ENCODE assay signal across 1 cellular context in the genomic region with DNA sequence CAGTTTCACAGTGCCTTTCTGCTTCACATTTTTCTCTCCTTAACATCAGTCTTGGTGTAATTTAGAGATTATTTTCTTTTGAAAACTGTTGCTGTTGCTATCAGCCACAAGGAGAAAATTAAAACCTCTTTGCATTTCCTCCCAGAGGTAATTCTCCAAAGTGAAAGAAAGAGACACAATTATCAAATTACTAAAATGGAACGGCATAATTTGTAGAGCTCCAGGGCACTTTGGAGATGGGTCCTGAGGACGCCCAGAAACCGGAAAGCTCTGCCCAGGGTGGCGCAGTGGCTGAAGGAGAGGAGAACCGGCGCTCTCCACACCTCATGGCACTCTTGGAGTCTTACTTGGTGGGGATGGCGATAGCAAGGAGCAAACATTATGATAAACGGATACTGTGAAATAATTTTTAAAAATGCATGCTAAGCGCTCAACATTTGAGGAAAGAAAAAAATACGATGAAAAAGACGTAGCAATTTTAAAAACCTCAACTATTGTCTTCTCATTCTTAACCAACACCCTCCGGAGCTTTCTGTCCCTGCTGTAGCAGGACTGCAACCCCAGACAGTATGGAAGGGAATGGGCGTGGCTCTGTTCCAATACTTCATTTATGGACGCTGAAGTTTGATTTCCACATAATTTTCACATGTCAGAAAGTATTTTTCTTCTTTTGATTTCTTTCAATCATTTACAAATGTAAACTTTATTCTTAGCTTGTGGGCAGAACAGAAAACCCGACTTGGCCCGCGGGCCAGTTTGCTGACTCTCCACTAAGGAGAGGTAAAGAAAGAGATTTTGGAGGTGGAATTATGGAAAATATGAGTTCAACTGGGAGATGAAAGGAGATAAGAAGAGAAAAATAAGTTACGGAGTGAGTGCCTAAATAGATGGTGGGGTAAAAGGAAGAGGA.
TF ChIP-seq lines count a peak whose summit lies in the region.

No MANE protein-coding gene starts in this region.

TF ChIP-seq in K562, 482 proteins besides CTCF, POLR2A, EP300 and RAD21 (continued from another document):
- TF ChIP-seq, protein P1, sequence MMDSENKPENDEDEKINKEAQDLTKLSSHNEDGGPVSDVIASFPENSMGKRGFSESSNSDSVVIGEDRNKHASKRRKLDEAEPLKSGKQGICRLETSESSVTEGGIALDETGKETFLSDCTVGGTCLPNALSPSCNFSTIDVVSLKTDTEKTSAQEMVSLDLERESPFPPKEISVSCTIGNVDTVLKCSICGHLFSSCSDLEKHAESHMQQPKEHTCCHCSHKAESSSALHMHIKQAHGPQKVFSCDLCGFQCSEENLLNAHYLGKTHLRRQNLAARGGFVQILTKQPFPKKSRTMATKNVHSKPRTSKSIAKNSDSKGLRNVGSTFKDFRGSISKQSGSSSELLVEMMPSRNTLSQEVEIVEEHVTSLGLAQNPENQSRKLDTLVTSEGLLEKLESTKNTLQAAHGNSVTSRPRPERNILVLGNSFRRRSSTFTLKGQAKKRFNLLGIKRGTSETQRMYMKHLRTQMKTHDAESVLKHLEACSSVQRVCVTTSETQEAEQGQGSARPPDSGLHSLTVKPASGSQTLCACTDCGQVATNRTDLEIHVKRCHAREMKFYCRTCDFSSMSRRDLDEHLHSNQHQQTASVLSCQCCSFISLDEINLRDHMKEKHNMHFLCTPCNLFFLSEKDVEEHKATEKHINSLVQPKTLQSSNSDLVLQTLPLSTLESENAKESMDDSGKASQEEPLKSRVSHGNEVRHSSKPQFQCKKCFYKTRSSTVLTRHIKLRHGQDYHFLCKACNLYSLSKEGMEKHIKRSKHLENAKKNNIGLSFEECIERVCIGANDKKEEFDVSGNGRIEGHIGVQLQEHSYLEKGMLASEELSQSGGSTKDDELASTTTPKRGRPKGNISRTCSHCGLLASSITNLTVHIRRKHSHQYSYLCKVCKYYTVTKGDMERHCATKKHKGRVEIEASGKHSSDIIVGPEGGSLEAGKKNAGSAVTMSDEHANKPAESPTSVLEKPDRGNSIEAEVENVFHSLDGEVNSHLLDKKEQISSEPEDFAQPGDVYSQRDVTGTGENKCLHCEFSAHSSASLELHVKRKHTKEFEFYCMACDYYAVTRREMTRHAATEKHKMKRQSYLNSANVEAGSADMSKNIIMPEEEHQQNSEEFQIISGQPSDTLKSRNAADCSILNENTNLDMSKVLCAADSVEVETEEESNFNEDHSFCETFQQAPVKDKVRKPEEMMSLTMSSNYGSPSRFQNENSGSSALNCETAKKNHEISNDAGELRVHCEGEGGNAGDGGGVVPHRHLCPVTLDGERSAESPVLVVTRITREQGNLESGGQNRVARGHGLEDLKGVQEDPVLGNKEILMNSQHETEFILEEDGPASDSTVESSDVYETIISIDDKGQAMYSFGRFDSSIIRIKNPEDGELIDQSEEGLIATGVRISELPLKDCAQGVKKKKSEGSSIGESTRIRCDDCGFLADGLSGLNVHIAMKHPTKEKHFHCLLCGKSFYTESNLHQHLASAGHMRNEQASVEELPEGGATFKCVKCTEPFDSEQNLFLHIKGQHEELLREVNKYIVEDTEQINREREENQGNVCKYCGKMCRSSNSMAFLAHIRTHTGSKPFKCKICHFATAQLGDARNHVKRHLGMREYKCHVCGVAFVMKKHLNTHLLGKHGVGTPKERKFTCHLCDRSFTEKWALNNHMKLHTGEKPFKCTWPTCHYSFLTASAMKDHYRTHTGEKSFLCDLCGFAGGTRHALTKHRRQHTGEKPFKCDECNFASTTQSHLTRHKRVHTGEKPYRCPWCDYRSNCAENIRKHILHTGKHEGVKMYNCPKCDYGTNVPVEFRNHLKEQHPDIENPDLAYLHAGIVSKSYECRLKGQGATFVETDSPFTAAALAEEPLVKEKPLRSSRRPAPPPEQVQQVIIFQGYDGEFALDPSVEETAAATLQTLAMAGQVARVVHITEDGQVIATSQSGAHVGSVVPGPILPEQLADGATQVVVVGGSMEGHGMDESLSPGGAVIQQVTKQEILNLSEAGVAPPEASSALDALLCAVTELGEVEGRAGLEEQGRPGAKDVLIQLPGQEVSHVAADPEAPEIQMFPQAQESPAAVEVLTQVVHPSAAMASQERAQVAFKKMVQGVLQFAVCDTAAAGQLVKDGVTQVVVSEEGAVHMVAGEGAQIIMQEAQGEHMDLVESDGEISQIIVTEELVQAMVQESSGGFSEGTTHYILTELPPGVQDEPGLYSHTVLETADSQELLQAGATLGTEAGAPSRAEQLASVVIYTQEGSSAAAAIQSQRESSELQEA (IDR thresholded peaks at IDR 0.05; ENCODE audit: low read depth): no peak
- TF ChIP-seq CCAR2 (IDR thresholded peaks at IDR 0.05; ENCODE audit: low read depth, low read length) (no peak), KDM2B (CRISPR knock-in tag; IDR thresholded peaks at IDR 0.05) (no peak), ZNF174 (CRISPR knock-in tag; IDR thresholded peaks at IDR 0.05) (no peak), ARNT (IDR thresholded peaks at IDR 0.05) (no peak), ZNF589 (CRISPR knock-in tag; IDR thresholded peaks at IDR 0.05; ENCODE audit: low read depth) (peak; percentile 33; the same call in 1 of the 2 replicates), ESRRB (CRISPR knock-in tag; IDR thresholded peaks at IDR 0.05; ENCODE audit: borderline replicate concordance) (no peak)
- TF ChIP-seq, protein P2, sequence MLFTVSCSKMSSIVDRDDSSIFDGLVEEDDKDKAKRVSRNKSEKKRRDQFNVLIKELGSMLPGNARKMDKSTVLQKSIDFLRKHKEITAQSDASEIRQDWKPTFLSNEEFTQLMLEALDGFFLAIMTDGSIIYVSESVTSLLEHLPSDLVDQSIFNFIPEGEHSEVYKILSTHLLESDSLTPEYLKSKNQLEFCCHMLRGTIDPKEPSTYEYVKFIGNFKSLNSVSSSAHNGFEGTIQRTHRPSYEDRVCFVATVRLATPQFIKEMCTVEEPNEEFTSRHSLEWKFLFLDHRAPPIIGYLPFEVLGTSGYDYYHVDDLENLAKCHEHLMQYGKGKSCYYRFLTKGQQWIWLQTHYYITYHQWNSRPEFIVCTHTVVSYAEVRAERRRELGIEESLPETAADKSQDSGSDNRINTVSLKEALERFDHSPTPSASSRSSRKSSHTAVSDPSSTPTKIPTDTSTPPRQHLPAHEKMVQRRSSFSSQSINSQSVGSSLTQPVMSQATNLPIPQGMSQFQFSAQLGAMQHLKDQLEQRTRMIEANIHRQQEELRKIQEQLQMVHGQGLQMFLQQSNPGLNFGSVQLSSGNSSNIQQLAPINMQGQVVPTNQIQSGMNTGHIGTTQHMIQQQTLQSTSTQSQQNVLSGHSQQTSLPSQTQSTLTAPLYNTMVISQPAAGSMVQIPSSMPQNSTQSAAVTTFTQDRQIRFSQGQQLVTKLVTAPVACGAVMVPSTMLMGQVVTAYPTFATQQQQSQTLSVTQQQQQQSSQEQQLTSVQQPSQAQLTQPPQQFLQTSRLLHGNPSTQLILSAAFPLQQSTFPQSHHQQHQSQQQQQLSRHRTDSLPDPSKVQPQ (CRISPR knock-in tag; IDR thresholded peaks at IDR 0.05; ENCODE audit: borderline replicate concordance): no peak
- TF ChIP-seq, protein P3, sequence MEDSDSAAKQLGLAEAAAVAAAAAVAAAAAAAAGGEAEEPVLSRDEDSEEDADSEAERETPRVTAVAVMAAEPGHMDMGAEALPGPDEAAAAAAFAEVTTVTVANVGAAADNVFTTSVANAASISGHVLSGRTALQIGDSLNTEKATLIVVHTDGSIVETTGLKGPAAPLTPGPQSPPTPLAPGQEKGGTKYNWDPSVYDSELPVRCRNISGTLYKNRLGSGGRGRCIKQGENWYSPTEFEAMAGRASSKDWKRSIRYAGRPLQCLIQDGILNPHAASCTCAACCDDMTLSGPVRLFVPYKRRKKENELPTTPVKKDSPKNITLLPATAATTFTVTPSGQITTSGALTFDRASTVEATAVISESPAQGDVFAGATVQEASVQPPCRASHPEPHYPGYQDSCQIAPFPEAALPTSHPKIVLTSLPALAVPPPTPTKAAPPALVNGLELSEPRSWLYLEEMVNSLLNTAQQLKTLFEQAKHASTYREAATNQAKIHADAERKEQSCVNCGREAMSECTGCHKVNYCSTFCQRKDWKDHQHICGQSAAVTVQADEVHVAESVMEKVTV (CRISPR knock-in tag; IDR thresholded peaks at IDR 0.05): no peak
- TF ChIP-seq, protein P4, sequence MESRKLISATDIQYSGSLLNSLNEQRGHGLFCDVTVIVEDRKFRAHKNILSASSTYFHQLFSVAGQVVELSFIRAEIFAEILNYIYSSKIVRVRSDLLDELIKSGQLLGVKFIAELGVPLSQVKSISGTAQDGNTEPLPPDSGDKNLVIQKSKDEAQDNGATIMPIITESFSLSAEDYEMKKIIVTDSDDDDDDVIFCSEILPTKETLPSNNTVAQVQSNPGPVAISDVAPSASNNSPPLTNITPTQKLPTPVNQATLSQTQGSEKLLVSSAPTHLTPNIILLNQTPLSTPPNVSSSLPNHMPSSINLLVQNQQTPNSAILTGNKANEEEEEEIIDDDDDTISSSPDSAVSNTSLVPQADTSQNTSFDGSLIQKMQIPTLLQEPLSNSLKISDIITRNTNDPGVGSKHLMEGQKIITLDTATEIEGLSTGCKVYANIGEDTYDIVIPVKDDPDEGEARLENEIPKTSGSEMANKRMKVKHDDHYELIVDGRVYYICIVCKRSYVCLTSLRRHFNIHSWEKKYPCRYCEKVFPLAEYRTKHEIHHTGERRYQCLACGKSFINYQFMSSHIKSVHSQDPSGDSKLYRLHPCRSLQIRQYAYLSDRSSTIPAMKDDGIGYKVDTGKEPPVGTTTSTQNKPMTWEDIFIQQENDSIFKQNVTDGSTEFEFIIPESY (CRISPR knock-in tag; IDR thresholded peaks at IDR 0.05): no peak
TF ChIP-seq in K562: peak in this region for 16.
